Comparison of ENCODE assay signal across 18 cellular contexts in genomic region chr11:46574656-46575055, GRCh38.
"Had no signal": no experiment of that assay in that cellular context is flagged by ENCODE, and none has a peak within 500 bp of the region (broad histone marks: within the 10 kb centered on the region; RNA-seq: fewer than 3 reads in every experiment).

No MANE protein-coding gene starts in this region.

- H3K27me3 ChIP-seq: dorsolateral prefrontal cortex, neutrophil, right lobe of liver had no signal

- H3K36me3 ChIP-seq: neutrophil, right lobe of liver had no signal

- DNase-seq: cortex of kidney; dorsolateral prefrontal cortex; effector CD8-positive, alpha-beta T cell; foreskin melanocyte; hippocampal formation; left colon; left ventricle myocardium superior; mesendoderm; naive B cell; psoas muscle; retina; right lobe of liver; stimulated activated CD4-positive, alpha-beta T cell treated with anti-CD3 and anti-CD28 coated beads, Interleukin-4, amount 100 ng/mL, for 1 hour; stimulated activated CD8-positive, alpha-beta memory T cell treated with anti-CD3 and anti-CD28 coated beads, Interleukin-4, amount 100 ng/mL, for 48 hours; trophoblast cell had no signal

- H3K4me3 ChIP-seq: dorsolateral prefrontal cortex, lung, psoas muscle, right lobe of liver had no signal

- H3K9me3 ChIP-seq: neutrophil, psoas muscle, right lobe of liver had no signal

- H3K27me3 Mint-ChIP-seq: naive B cell had no signal

- H3K36me3 Mint-ChIP-seq: naive B cell had no signal

- H3K4me3 Mint-ChIP-seq: stimulated activated effector memory CD8-positive, alpha-beta T cell treated with anti-CD3 and anti-CD28 coated beads, Interleukin-12 subunit alpha, Interleukin-12 subunit beta, amount 100 ng/mL, for 72 hours had no signal

- ATAC-seq: left colon; left ventricle myocardium superior; psoas muscle; right lobe of liver; stimulated activated effector memory CD8-positive, alpha-beta T cell treated with anti-CD3 and anti-CD28 coated beads, Interleukin-12 subunit alpha, Interleukin-12 subunit beta, amount 100 ng/mL, for 72 hours had no signal

- H3K27ac ChIP-seq: neutrophil, psoas muscle, right lobe of liver had no signal

- H3K27ac Mint-ChIP-seq: stimulated activated effector memory CD8-positive, alpha-beta T cell treated with anti-CD3 and anti-CD28 coated beads, Interleukin-12 subunit alpha, Interleukin-12 subunit beta, amount 100 ng/mL, for 72 hours had no signal
